ENCODE assay signal across 8 cellular contexts in the genomic region with DNA sequence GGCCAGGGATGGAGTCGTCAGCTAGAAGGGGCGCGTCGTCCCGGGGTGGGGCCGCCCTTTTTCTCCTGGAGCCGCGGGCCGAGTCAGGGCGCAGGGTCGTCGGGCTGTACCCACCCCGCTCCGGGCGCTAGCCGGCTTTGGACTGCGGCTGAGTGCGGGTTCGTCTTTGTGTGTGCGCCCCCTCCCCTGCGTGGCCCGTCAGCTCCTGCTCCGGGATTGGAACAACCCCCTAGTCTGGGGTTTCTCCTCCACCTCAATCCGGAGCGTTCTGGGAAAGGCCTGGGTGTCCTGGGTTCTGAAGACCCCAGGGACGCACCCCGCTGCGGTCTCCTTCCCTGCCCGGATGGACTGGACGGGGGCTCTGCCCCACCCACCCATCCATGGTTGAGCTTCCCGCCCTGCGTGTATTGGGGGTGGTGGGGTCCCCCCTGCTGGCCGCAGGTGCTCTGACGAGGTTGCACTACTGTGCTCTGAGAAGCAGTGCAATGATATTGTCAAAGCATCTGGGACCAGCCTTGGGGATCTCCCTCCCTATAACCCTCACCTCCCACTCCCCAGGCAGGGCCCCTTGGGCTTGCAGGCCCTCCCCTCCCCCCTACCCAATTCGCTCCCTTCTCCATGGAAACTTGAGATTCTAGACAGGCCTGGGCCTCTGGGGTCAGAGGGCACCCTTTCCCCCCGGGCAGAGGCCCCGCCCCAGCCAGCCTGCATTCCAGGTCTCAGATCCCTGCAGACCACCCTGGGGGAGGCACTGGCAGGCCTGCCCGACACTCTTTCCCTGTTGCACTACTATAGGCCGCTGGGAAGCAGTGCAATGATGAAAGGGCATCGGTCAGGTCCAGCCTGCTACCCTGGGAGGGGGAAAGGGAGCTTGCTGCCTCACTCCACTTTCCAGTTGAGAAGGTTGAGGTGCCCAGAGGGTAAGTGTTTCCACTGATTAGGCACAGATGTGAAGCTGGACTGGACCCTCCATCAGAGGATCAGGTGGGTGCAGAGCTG. TPM values are rescaled to one million over a fixed set of nuclear protein-coding genes. Genes with fewer than 3 reads are reported as not detected.
DNase-seq lines count a peak whose midpoint lies in the region; TF ChIP-seq lines count a peak whose summit lies in the region.

No MANE protein-coding gene starts in this region.

- TF ChIP-seq CTCF in Caco-2 (IDR thresholded peaks at IDR 0.05; ENCODE audit: insufficient read depth in 1 of 2, low read depth in 1 of 2, low read length in 1 of 2, severe bottlenecking in 1 of 2, unreplicated experiment in 1 of 2), result no peak
- no peak for TF ChIP-seq CTCF in neutrophil (IDR thresholded peaks at IDR 0.05)

- H3K4me3 ChIP-seq in Caco-2 (ENCODE audit: low read depth, low read length), result peak overlapping the region; percentile 58
- H3K4me3 ChIP-seq in HUES48 (ENCODE audit: low read depth, low read length), result peak overlapping the region; percentile 78
- H3K4me3 ChIP-seq in neutrophil (ENCODE audit: low read depth in 1 of 2, low read length in 1 of 2), result peak overlapping the region; percentile 70 to 79

- no peaks in the 10 kb centered on the region for H3K27me3 Mint-ChIP-seq in Caco-2 (ENCODE audit: insufficient read depth, unreplicated experiment)

- POLR2A ChIA-PET in Caco-2 (lab: Charles Lee), result interaction anchor here (1.1 to 2.0 kb wide), 3 partner anchors 11 to 24 kb away, joined by 3 to 15 read pairs (median 4); a partner anchor contains a TSS

- peak overlapping the region; percentile 80 for H3K4me3 Mint-ChIP-seq in Caco-2 (ENCODE audit: unreplicated experiment)

- H3K4me1 ChIP-seq in Caco-2 (peaks cover 21% of the 10 kb centered on the region), HUES48 (ENCODE audit: control insufficient read depth, insufficient read depth, low read length) (peaks cover 11% of the 10 kb centered on the region), neutrophil (ENCODE audit: control insufficient read depth in 1 of 2, insufficient read depth in 1 of 2, low read depth in 1 of 2, low read length in 1 of 2) (peaks cover 26 to 30% of the 10 kb centered on the region in 2 experiments)

- H3K27me3 ChIP-seq in Caco-2 (replicated peaks; ENCODE audit: control insufficient read depth, insufficient read depth, low read length) (no peaks in the 10 kb centered on the region), HUES48 (ENCODE audit: control insufficient read depth, insufficient read depth, low read length) (no peaks in the 10 kb centered on the region), neutrophil (peaks cover 46% of the 10 kb centered on the region)

- H3K27ac ChIP-seq in HUES48 (ENCODE audit: low read depth, low read length) (peak overlapping the region; percentile 94), neutrophil (no peak overlapping the region)

- H3K27ac Mint-ChIP-seq in Caco-2 (ENCODE audit: unreplicated experiment), result peak overlapping the region; percentile 81

- TSS peak; percentile 36 for BruUV-seq in Caco-2 (replicated peaks; lab: Mats Ljungman, UMichigan)

- DNase-seq in Caco-2 (peak in 1 of 2 experiments; percentile 54), ecto neural progenitor cell (ENCODE audit: low spot score) (peak; percentile 91), DMS114 treated with DMSO at 0.1 percent for 48 hours (lab: John Stamatoyannopoulos, UW; ENCODE audit: unreplicated experiment) (no peak), GOT3 (lab: John Stamatoyannopoulos, UW) (no peak), NCI-H526 treated with DMSO at 0.1 percent for 48 hours (lab: John Stamatoyannopoulos, UW) (no peak), SIG-M5 (lab: John Stamatoyannopoulos, UW) (no peak)

- H3K9ac ChIP-seq in HUES48 (ENCODE audit: low read depth, low read length), result peak overlapping the region; percentile 56

- peaks cover 49% of the 10 kb centered on the region for H3K36me3 Mint-ChIP-seq in Caco-2 (ENCODE audit: insufficient read depth, unreplicated experiment)

- H3K36me3 ChIP-seq in Caco-2 (ENCODE audit: control insufficient read depth, insufficient read depth, low read length) (no peaks in the 10 kb centered on the region), HUES48 (ENCODE audit: control insufficient read depth, insufficient read depth, low read length) (peaks cover 22% of the 10 kb centered on the region), neutrophil (no peaks in the 10 kb centered on the region)

- H3K9me3 ChIP-seq in Caco-2 (no peaks in the 10 kb centered on the region), HUES48 (ENCODE audit: control insufficient read depth, insufficient read depth, low read length) (no peaks in the 10 kb centered on the region), neutrophil (no peaks in the 10 kb centered on the region)

- CTCF ChIA-PET in Caco-2 (lab: Charles Lee), result interaction anchor here (4.5 kb wide), 1 partner anchor 11 kb away, joined by 23 read pairs; a partner anchor contains a TSS

- H3K9me3 Mint-ChIP-seq in Caco-2 (ENCODE audit: unreplicated experiment), result no peaks in the 10 kb centered on the region

- peaks cover 19% of the 10 kb centered on the region for H3K4me1 Mint-ChIP-seq in Caco-2 (ENCODE audit: low read depth, unreplicated experiment)

- intact Hi-C loops in Caco-2 (cut with micrococcal nuclease; ENCODE audit: unreplicated experiment), result no loop called here

RNA-seq across cellular contexts. Expression of a gene that starts 10.7 kb away (rescaled TPM):
- 48.5 and 49.6 TPM in 2 replicates for total RNA-seq in Caco-2 (2022)

RNA-seq across cellular contexts. Expression of a gene that starts 13.0 kb away (rescaled TPM):
- total RNA-seq in Caco-2 (2022), result 53.2 and 55.0 TPM in 2 replicates

RNA-seq across cellular contexts. Expression of a gene that starts 20.3 kb away (rescaled TPM):
- total RNA-seq in Caco-2 (2022), result not detected in 2 replicates

RNA-seq across cellular contexts. Expression of a gene that starts 23.0 kb away (rescaled TPM):
- total RNA-seq in Caco-2 (2022), result 55.9 and 60.0 TPM in 2 replicates
